ENCODE assay signal across 8 cellular contexts in genomic region chr15:90902996-90903732, GRCh38. TPM values are rescaled to one million over a fixed set of nuclear protein-coding genes. Genes with fewer than 3 reads are reported as not detected.
DNase-seq lines count a peak whose midpoint lies in the region; ATAC-seq and TF ChIP-seq lines count a peak whose summit lies in the region.

TSS of gene MAN2A2 (plus strand) at chr15:90903302. CDS start at chr15:90904208, 906 bp downstream.

- H3K36me3 Mint-ChIP-seq in CD4-positive, CD25-positive, alpha-beta regulatory T cell = peaks cover 27% of the 10 kb centered on the region
- H3K36me3 Mint-ChIP-seq in activated T-helper 2 cell treated with anti-CD3 and anti-CD28 coated beads, Interferon-gamma antibody, Interleukin-2, Interleukin-4, amounts not matched to agents 10 μg/mL and 5 μg/mL and 100 μg/mL, durations not matched to agents 14 hours and 24 hours and 36 hours (ENCODE audit: low read depth) = peaks cover 53% of the 10 kb centered on the region
- H3K36me3 Mint-ChIP-seq in nephron (ENCODE audit: low read depth) = peaks cover 24% of the 10 kb centered on the region

- H3K9me3 ChIP-seq in CD4-positive, CD25-positive, alpha-beta regulatory T cell (ENCODE audit: control insufficient read depth in 2 of 2, low read length in 2 of 2) = no peaks in the 10 kb centered on the region
- H3K9me3 ChIP-seq in Peyer's patch = no peaks in the 10 kb centered on the region

- no peaks in the 10 kb centered on the region for H3K27me3 Mint-ChIP-seq in CD4-positive, CD25-positive, alpha-beta regulatory T cell
- H3K27me3 Mint-ChIP-seq in activated T-helper 2 cell treated with anti-CD3 and anti-CD28 coated beads, Interferon-gamma antibody, Interleukin-2, Interleukin-4, amounts not matched to agents 10 μg/mL and 5 μg/mL and 100 μg/mL, durations not matched to agents 14 hours and 24 hours and 36 hours (ENCODE audit: low read depth) = no peaks in the 10 kb centered on the region
- no peaks in the 10 kb centered on the region for H3K27me3 Mint-ChIP-seq in nephron (ENCODE audit: low read depth)

- TF ChIP-seq CTCF in Peyer's patch (IDR thresholded peaks at IDR 0.05) = no peak
- no peak for TF ChIP-seq CTCF in fibroblast of pulmonary artery (IDR thresholded peaks at IDR 0.05; ENCODE audit: low read length, missing control alignments)
- no peak for TF ChIP-seq CTCF in nephron (IDR thresholded peaks at IDR 0.05; ENCODE audit: unreplicated experiment in 3 of 3)

- H3K36me3 ChIP-seq in CD4-positive, CD25-positive, alpha-beta regulatory T cell (ENCODE audit: control insufficient read depth, insufficient read depth, low read length) = peaks cover 29% of the 10 kb centered on the region
- H3K36me3 ChIP-seq in Peyer's patch = peaks cover 0 to 33% (median 0%) of the 10 kb centered on the region in 3 donors

- TF ChIP-seq POLR2A in Peyer's patch (IDR thresholded peaks at IDR 0.05) = peak; percentile 47 to 78

- DNase-seq in CD4-positive, CD25-positive, alpha-beta regulatory T cell = peak; percentile 45 to 88 (median 63)
- DNase-seq in Peyer's patch (peak; percentile 69 to 86 (median 83)), fibroblast of pulmonary artery (ENCODE audit: low read depth) (peak; percentile 33)
- peak; percentile 72 for DNase-seq in activated T-helper 2 cell treated with anti-CD3 and anti-CD28 coated beads, Interferon-gamma antibody, Interleukin-2, Interleukin-4, amounts not matched to agents 10 μg/mL and 5 μg/mL and 100 μg/mL, durations not matched to agents 14 hours and 24 hours and 36 hours (ENCODE audit: low spot score)
- DNase-seq in stimulated activated naive CD8-positive, alpha-beta T cell treated with anti-CD3 and anti-CD28 coated beads, Interleukin-15, Interleukin-2, amounts not matched to agents 100 U/mL and 50 U/mL, for 24 hours = peak; percentile 86

- H3K4me1 Mint-ChIP-seq in CD4-positive, CD25-positive, alpha-beta regulatory T cell = peaks cover 4 to 34% (median 18%) of the 10 kb centered on the region in 4 donors
- H3K4me1 Mint-ChIP-seq in activated T-helper 2 cell treated with anti-CD3 and anti-CD28 coated beads, Interferon-gamma antibody, Interleukin-2, Interleukin-4, amounts not matched to agents 10 μg/mL and 5 μg/mL and 100 μg/mL, durations not matched to agents 14 hours and 24 hours and 36 hours (ENCODE audit: low read depth) = peaks cover 24% of the 10 kb centered on the region
- H3K4me1 Mint-ChIP-seq in nephron = peaks cover 13% of the 10 kb centered on the region

- peak; percentile 64 for ATAC-seq in CD4-positive, CD25-positive, alpha-beta regulatory T cell (ENCODE audit: low read depth in 2 of 2)
- ATAC-seq in GM19395 (IDR thresholded peaks at IDR 0.05; ENCODE audit: unreplicated experiment) = peak; percentile 66
- peak; percentile 50 for ATAC-seq in HG03521 (IDR thresholded peaks at IDR 0.05; ENCODE audit: unreplicated experiment)
- peak; percentile 71 for ATAC-seq in stimulated activated naive CD8-positive, alpha-beta T cell treated with anti-CD3 and anti-CD28 coated beads, Interleukin-15, Interleukin-2, amounts not matched to agents 100 U/mL and 50 U/mL, for 24 hours

- H3K4me3 ChIP-seq in CD4-positive, CD25-positive, alpha-beta regulatory T cell (ENCODE audit: low read depth, low read length) = peak within 1 kb of the TSS; percentile 62
- H3K4me3 ChIP-seq in Peyer's patch (peak within 1 kb of the TSS; percentile 77 to 97 (median 78)), fibroblast of pulmonary artery (replicated peaks; ENCODE audit: low read depth, low read length) (peak within 1 kb of the TSS; percentile 70)

- intact Hi-C loops in activated T-helper 2 cell treated with anti-CD3 and anti-CD28 coated beads, Interferon-gamma antibody, Interleukin-2, Interleukin-4, amounts not matched to agents 10 μg/mL and 5 μg/mL and 100 μg/mL, durations not matched to agents 14 hours and 24 hours and 36 hours (cut with micrococcal nuclease) = loop anchor here (1.0 kb wide), 2 partner anchors 28 to 31 kb away; no protein-coding TSS in a partner anchor

- peak within 1 kb of the TSS; percentile 78 for H3K27ac ChIP-seq in CD4-positive, CD25-positive, alpha-beta regulatory T cell (ENCODE audit: insufficient read depth, low read length, poor library complexity, severe bottlenecking)
- peak within 1 kb of the TSS; percentile 92 to 96 (median 94) for H3K27ac ChIP-seq in Peyer's patch

- H3K4me3 Mint-ChIP-seq in CD4-positive, CD25-positive, alpha-beta regulatory T cell = peak within 1 kb of the TSS; percentile 89 to 94 (median 91)
- H3K4me3 Mint-ChIP-seq in activated T-helper 2 cell treated with anti-CD3 and anti-CD28 coated beads, Interferon-gamma antibody, Interleukin-2, Interleukin-4, amounts not matched to agents 10 μg/mL and 5 μg/mL and 100 μg/mL, durations not matched to agents 14 hours and 24 hours and 36 hours (ENCODE audit: low read depth) = peak within 1 kb of the TSS; percentile 84
- H3K4me3 Mint-ChIP-seq in nephron = peak within 1 kb of the TSS; percentile 87 to 96 (median 95)

- H3K4me1 ChIP-seq in CD4-positive, CD25-positive, alpha-beta regulatory T cell (ENCODE audit: control insufficient read depth, insufficient read depth, low read length, poor library complexity, severe bottlenecking) = peaks cover 16% of the 10 kb centered on the region
- H3K4me1 ChIP-seq in Peyer's patch = peaks cover 0 to 15% (median 10%) of the 10 kb centered on the region in 4 donors

- peaks cover 0 to 3% (median 0%) of the 10 kb centered on the region in 7 donors for H3K9me3 Mint-ChIP-seq in CD4-positive, CD25-positive, alpha-beta regulatory T cell
- no peaks in the 10 kb centered on the region for H3K9me3 Mint-ChIP-seq in activated T-helper 2 cell treated with anti-CD3 and anti-CD28 coated beads, Interferon-gamma antibody, Interleukin-2, Interleukin-4, amounts not matched to agents 10 μg/mL and 5 μg/mL and 100 μg/mL, durations not matched to agents 14 hours and 24 hours and 36 hours
- H3K9me3 Mint-ChIP-seq in nephron = no peaks in the 10 kb centered on the region

- H3K27ac Mint-ChIP-seq in CD4-positive, CD25-positive, alpha-beta regulatory T cell = peak within 1 kb of the TSS; percentile 92 to 95 (median 92)
- H3K27ac Mint-ChIP-seq in activated T-helper 2 cell treated with anti-CD3 and anti-CD28 coated beads, Interferon-gamma antibody, Interleukin-2, Interleukin-4, amounts not matched to agents 10 μg/mL and 5 μg/mL and 100 μg/mL, durations not matched to agents 14 hours and 24 hours and 36 hours = peak within 1 kb of the TSS; percentile 85
- peak within 1 kb of the TSS; percentile 98 to 99 (median 99) for H3K27ac Mint-ChIP-seq in nephron

- H3K27me3 ChIP-seq in CD4-positive, CD25-positive, alpha-beta regulatory T cell (ENCODE audit: control insufficient read depth, insufficient read depth, low read length) = no peaks in the 10 kb centered on the region
- H3K27me3 ChIP-seq in Peyer's patch = no peaks in the 10 kb centered on the region

RNA-seq across cellular contexts. Expression of gene MAN2A2, which starts in this region (rescaled TPM):
- 120 TPM for total RNA-seq in CD4-positive, CD25-positive, alpha-beta regulatory T cell
- 1 to 10 TPM; 3.8 to 6.6 (median 5.7) TPM for polyA plus RNA-seq in CD4-positive, CD25-positive, alpha-beta regulatory T cell
- 100 to 1,000 TPM in 3 of 4 donors, 10 to 100 TPM in 1; 76.2 to 188 (median 141) TPM for total RNA-seq in Peyer's patch
- 200 and 201 TPM in 2 replicates for total RNA-seq in activated T-helper 2 cell treated with anti-CD3 and anti-CD28 coated beads, Interferon-gamma antibody, Interleukin-2, Interleukin-4, amounts not matched to agents 10 μg/mL and 5 μg/mL and 100 μg/mL, durations not matched to agents 14 hours and 24 hours and 36 hours

Comparison
In these comparisons a context has a peak if more than half of its experiments do, and no peak if none do; other contexts are left out.
1. Peak in every context shown above with its lines: DNase-seq, ATAC-seq, H3K4me3 ChIP-seq and H3K27ac ChIP-seq.
2. DNase-seq: peak in every context shown above with its lines; median percentile 86 in stimulated activated naive CD8-positive, alpha-beta T cell treated with anti-CD3 and anti-CD28 coated beads, Interleukin-15, Interleukin-2, amounts not matched to agents 100 U/mL and 50 U/mL, for 24 hours; 83 in Peyer's patch; 72 in activated T-helper 2 cell treated with anti-CD3 and anti-CD28 coated beads, Interferon-gamma antibody, Interleukin-2, Interleukin-4, amounts not matched to agents 10 μg/mL and 5 μg/mL and 100 μg/mL, durations not matched to agents 14 hours and 24 hours and 36 hours; 63 in CD4-positive, CD25-positive, alpha-beta regulatory T cell; 33 in fibroblast of pulmonary artery.